ENCODE assay signal across 1 cellular context in the genomic region with DNA sequence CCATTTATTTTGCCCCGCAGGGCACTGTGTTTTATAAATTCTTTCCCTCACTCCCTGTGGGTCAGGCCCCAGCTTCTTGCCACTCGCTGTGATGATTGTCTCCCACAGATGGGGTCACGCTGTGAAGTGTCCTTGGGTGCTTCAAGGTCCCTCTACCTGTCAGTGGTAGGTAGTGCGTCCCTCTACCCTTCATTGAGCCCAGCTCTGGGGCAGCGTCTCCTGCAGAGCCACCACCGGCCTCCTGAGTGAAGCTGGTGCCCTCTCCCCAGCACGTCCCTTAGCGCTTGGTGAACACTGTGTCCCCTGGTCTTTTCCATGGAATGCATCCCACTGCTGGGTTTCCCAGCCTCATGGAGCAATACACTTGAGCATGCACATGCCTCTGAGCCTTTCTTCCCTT.
TF ChIP-seq lines count a peak whose summit lies in the region.

No MANE protein-coding gene starts in this region.

TF ChIP-seq in IMR-90, 13 proteins besides CTCF, POLR2A, EP300 and RAD21:
- TF ChIP-seq MAZ (IDR thresholded peaks at IDR 0.05; ENCODE audit: borderline replicate concordance, low read depth, low read length), result no peak
- no peak for TF ChIP-seq RFX5 (IDR thresholded peaks at IDR 0.05; ENCODE audit: low read depth, low read length)
- TF ChIP-seq CEBPB (IDR thresholded peaks at IDR 0.05; ENCODE audit: low read depth, low read length), result no peak
- TF ChIP-seq FOS (IDR thresholded peaks at IDR 0.05; ENCODE audit: low read depth, low read length), result no peak
- TF ChIP-seq, protein P1, sequence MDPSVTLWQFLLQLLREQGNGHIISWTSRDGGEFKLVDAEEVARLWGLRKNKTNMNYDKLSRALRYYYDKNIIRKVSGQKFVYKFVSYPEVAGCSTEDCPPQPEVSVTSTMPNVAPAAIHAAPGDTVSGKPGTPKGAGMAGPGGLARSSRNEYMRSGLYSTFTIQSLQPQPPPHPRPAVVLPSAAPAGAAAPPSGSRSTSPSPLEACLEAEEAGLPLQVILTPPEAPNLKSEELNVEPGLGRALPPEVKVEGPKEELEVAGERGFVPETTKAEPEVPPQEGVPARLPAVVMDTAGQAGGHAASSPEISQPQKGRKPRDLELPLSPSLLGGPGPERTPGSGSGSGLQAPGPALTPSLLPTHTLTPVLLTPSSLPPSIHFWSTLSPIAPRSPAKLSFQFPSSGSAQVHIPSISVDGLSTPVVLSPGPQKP (IDR thresholded peaks at IDR 0.05; ENCODE audit: borderline replicate concordance, low read depth, low read length), result no peak
- no peak for TF ChIP-seq RCOR1 (IDR thresholded peaks at IDR 0.05; ENCODE audit: insufficient replicate concordance, low read length)
- TF ChIP-seq MAFK (IDR thresholded peaks at IDR 0.05; ENCODE audit: low read depth, low read length), result no peak
- no peak for TF ChIP-seq NFE2L2 (IDR thresholded peaks at IDR 0.05; ENCODE audit: low read depth, low read length)
- TF ChIP-seq, protein P2, sequence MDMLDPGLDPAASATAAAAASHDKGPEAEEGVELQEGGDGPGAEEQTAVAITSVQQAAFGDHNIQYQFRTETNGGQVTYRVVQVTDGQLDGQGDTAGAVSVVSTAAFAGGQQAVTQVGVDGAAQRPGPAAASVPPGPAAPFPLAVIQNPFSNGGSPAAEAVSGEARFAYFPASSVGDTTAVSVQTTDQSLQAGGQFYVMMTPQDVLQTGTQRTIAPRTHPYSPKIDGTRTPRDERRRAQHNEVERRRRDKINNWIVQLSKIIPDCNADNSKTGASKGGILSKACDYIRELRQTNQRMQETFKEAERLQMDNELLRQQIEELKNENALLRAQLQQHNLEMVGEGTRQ (IDR thresholded peaks at IDR 0.05; ENCODE audit: low read depth, low read length), result no peak
- TF ChIP-seq CHD1 (IDR thresholded peaks at IDR 0.05; ENCODE audit: low read depth, low read length), result no peak
- no peak for TF ChIP-seq MXI1 (IDR thresholded peaks at IDR 0.05; ENCODE audit: borderline replicate concordance, low read depth, low read length)
- TF ChIP-seq BHLHE40 (IDR thresholded peaks at IDR 0.05; ENCODE audit: low read depth, low read length), result no peak
- TF ChIP-seq SMC3 (IDR thresholded peaks at IDR 0.05; ENCODE audit: low read depth, low read length), result no peak
